ENCODE assay signal across 11 cellular contexts in the genomic region with DNA sequence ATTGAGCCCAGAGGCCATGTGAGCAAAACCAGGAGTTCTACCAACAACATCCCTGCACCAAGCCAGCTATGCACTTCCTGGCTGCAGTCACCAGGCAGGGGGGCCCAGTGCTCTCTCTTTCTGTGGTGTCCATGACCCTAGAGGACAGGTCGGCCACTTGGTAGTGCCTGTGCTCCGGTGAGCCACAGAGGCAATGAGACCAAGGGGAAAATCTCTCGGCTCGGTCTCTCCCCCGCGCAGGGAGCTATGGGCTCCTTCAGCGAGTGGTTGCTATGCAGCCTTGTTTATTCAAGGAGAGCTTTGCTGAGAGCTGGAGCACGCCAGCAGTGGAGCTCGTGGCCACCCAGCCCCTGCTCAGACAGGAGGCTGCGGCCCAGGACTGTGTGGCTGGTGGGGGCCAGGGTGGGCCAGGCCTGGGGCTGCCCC. TPM values are rescaled to one million over a fixed set of nuclear protein-coding genes. Genes with fewer than 3 reads are reported as not detected.
DNase-seq lines count a peak whose midpoint lies in the region; ATAC-seq and TF ChIP-seq lines count a peak whose summit lies in the region.
"Had no signal": no experiment of that assay in that cellular context is flagged by ENCODE, and none has a peak within 500 bp of the region (broad histone marks: within the 10 kb centered on the region; RNA-seq: fewer than 3 reads in every experiment).

A gene (plus strand): TSS at position 283 of the 426 bp plus-strand sequence. CDS start 13,537 bp downstream, outside the sequence.

- no peak for DNase-seq in Right ventricle myocardium inferior (ENCODE audit: missing footprints)
- no peak for DNase-seq in cardiac septum (ENCODE audit: low spot score)
- peak in 5 of 10 donors; percentile 29 to 55 (median 49) for DNase-seq in dorsolateral prefrontal cortex
- DNase-seq in mesenchymal stem cell, result peak; percentile 65
- DNase-seq in upper lobe of left lung, result peak; percentile 43 to 76
- DNase-seq in stimulated activated CD4-positive, alpha-beta T cell treated with anti-CD3 and anti-CD28 coated beads, Interleukin-4, amount 100 ng/mL, for 24 hours, result no peak
- DNase-seq in activated T-cell treated with anti-CD3 and anti-CD28 coated beads, Interleukin-2, amount 50 U/mL, for 1 hour, result no peak
- DNase-seq: CD4-positive, CD25-positive, alpha-beta regulatory T cell had no signal

- no peak within 1 kb of the TSS for H4K8ac ChIP-seq in mesenchymal stem cell (ENCODE audit: low read length)

- no peak for TF ChIP-seq EP300 in upper lobe of left lung (IDR thresholded peaks at IDR 0.05)

- no peak within 1 kb of the TSS for H3K4me2 ChIP-seq in mesenchymal stem cell (ENCODE audit: low read length, poor library complexity, severe bottlenecking)

- no peaks in the 10 kb centered on the region for H3K27me3 ChIP-seq in dorsolateral prefrontal cortex
- H3K27me3 ChIP-seq in mesenchymal stem cell (ENCODE audit: control insufficient read depth in 1 of 2, insufficient read depth in 1 of 2, low read length in 2 of 2), result peaks cover 0 to 32% of the 10 kb centered on the region in 2 experiments
- no peaks in the 10 kb centered on the region for H3K27me3 ChIP-seq in upper lobe of left lung

- no peak for TF ChIP-seq POLR2A in upper lobe of left lung (IDR thresholded peaks at IDR 0.05)

- H2BK15ac ChIP-seq in mesenchymal stem cell (ENCODE audit: low read depth, poor library complexity, severe bottlenecking), result no peak within 1 kb of the TSS

- no peak within 1 kb of the TSS for H3K4ac ChIP-seq in mesenchymal stem cell (ENCODE audit: low read depth in 1 of 2, low read length in 2 of 2)

- H3K14ac ChIP-seq in mesenchymal stem cell (ENCODE audit: low read length in 2 of 2), result no peak within 1 kb of the TSS

- peak; percentile 64 for ATAC-seq in Right ventricle myocardium inferior
- peak; percentile 57 to 63 for ATAC-seq in upper lobe of left lung (ENCODE audit: low FRiP score in 2 of 2)
- ATAC-seq in GM21367 (IDR thresholded peaks at IDR 0.05; ENCODE audit: unreplicated experiment), result no peak

- intact Hi-C loops in Right ventricle myocardium inferior (cut with DNase I), result loop anchor here (1.0 kb wide), 1 partner anchor 30 kb away; no protein-coding TSS in a partner anchor
- intact Hi-C loops in cardiac septum (cut with DNase I), result no loop called here
- intact Hi-C loops in dorsolateral prefrontal cortex (cut with DNase I), result no loop called here

- H3K27ac ChIP-seq in dorsolateral prefrontal cortex (peak within 1 kb of the TSS in 34 of 59 donors; percentile 3 to 80 (median 40)), mesenchymal stem cell (ENCODE audit: low read length, poor library complexity, severe bottlenecking) (no peak within 1 kb of the TSS), upper lobe of left lung (peak within 1 kb of the TSS in 3 of 4 donors; percentile 34 to 57 (median 36))
- H3K27ac ChIP-seq: epithelial cell of prostate had no signal

- peak within 1 kb of the TSS; percentile 9 for H3K9ac ChIP-seq in mesenchymal stem cell (ENCODE audit: low read length)

- H2BK5ac ChIP-seq in mesenchymal stem cell (ENCODE audit: low read depth, low read length, poor library complexity, severe bottlenecking), result no peak within 1 kb of the TSS

- H2AK5ac ChIP-seq in mesenchymal stem cell (ENCODE audit: low read length, severe bottlenecking), result no peak within 1 kb of the TSS

- H3K4me1 ChIP-seq in mesenchymal stem cell (ENCODE audit: control insufficient read depth, insufficient read depth, low read depth, low read length) (peaks cover 16% of the 10 kb centered on the region), upper lobe of left lung (no peaks in the 10 kb centered on the region)

- peak within 1 kb of the TSS in 1 of 2 experiments; percentile 21 for H3K18ac ChIP-seq in mesenchymal stem cell (ENCODE audit: low read depth in 1 of 2, low read length in 2 of 2)

- H4K91ac ChIP-seq in mesenchymal stem cell (ENCODE audit: low read length), result peak within 1 kb of the TSS; percentile 25

- H3K23ac ChIP-seq in mesenchymal stem cell (ENCODE audit: low read length in 2 of 2), result no peak within 1 kb of the TSS

- H3K36me3 ChIP-seq in mesenchymal stem cell (ENCODE audit: control insufficient read depth in 1 of 2, insufficient read depth in 2 of 2, low read depth in 1 of 2, low read length in 2 of 2) (no peaks in the 10 kb centered on the region), upper lobe of left lung (no peaks in the 10 kb centered on the region)

- TF ChIP-seq CTCF in dorsolateral prefrontal cortex (IDR thresholded peaks at IDR 0.05 in 54 of 56, conservative IDR thresholded peaks at IDR 0.05 in 2 of 56; ENCODE audit: low read depth in 1 of 56, partially characterized antibody in 56 of 56) (no peak), upper lobe of left lung (IDR thresholded peaks at IDR 0.05) (no peak)

- H3K9me3 ChIP-seq in mesenchymal stem cell (ENCODE audit: control insufficient read depth, low read length) (no peaks in the 10 kb centered on the region), upper lobe of left lung (no peaks in the 10 kb centered on the region)

- no peak within 1 kb of the TSS for H2AFZ ChIP-seq in mesenchymal stem cell (ENCODE audit: low read depth, low read length)

- H2BK12ac ChIP-seq in mesenchymal stem cell (ENCODE audit: low read length in 2 of 2), result no peak within 1 kb of the TSS

- H2BK120ac ChIP-seq in mesenchymal stem cell (ENCODE audit: low read depth, low read length), result no peak within 1 kb of the TSS

- H3K4me3 ChIP-seq in dorsolateral prefrontal cortex, result no peak within 1 kb of the TSS
- no peak within 1 kb of the TSS for H3K4me3 ChIP-seq in mesenchymal stem cell (ENCODE audit: insufficient read depth in 1 of 2, low read depth in 1 of 2, low read length in 2 of 2)
- H3K4me3 ChIP-seq in upper lobe of left lung, result no peak within 1 kb of the TSS

- H3K79me1 ChIP-seq in mesenchymal stem cell (replicated peaks; ENCODE audit: low read length, poor library complexity, severe bottlenecking), result no peaks in the 10 kb centered on the region

- WGBS in mesenchymal stem cell, result 64% methylated on average over 10 of the region's 10 CpGs
- 50 to 54% methylated on average over 7 to 9 of the region's 10 CpGs for WGBS in upper lobe of left lung, 2 donors

RNA-seq across cellular contexts. Expression of the gene that starts here (rescaled TPM):
- total RNA-seq in Right ventricle myocardium inferior (38.0 TPM), cardiac septum (0.48 TPM), dorsolateral prefrontal cortex (10 to 100 TPM in 45 of 120 experiments, 1 to 10 TPM in 75; 1.9 to 37.0 (median 8.6) TPM), upper lobe of left lung (10 to 100 TPM in 4 of 6 donors, 1 to 10 TPM in 1, under 1 TPM in 1; 0.37 to 24.5 (median 10.9) TPM)
- 0.06 TPM for polyA plus RNA-seq in mesenchymal stem cell (2013, experiment 1 of 2)
- 0.08 TPM for polyA plus RNA-seq in mesenchymal stem cell (2013, experiment 2 of 2)
- total RNA-seq: RPMI7951 had no signal

Comparison
In these comparisons a context has a peak if more than half of its experiments do, and no peak if none do; other contexts are left out.
1. DNase-seq: peak in mesenchymal stem cell (single experiment) and upper lobe of left lung (2 of 2); none in Right ventricle myocardium inferior (single experiment), cardiac septum (single experiment), stimulated activated CD4-positive, alpha-beta T cell treated with anti-CD3 and anti-CD28 coated beads, Interleukin-4, amount 100 ng/mL, for 24 hours (single experiment) and activated T-cell treated with anti-CD3 and anti-CD28 coated beads, Interleukin-2, amount 50 U/mL, for 1 hour (single experiment).